ENCODE assay signal across 8 cellular contexts in the genomic region with DNA sequence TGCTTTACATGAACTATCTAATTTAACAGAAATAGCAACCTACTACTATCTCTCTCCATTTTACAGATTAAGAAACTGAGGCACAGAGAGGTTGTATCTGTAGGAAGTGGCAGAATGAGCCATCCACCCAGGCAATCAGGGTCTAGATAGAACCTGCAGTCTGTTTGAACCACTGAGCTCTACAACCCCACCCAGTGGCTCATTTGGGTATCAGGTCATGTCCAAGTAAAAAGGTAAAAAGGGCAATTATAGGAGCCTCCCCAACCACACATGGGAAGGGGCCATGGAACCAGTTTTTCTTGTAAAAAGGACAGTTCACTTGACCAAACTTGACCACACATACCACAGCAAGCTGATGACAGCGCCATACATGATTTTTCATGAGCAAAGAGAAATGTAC.
DNase-seq lines count a peak whose midpoint lies in the region; ATAC-seq, FAIRE-seq and TF ChIP-seq lines count a peak whose summit lies in the region.

No MANE protein-coding gene starts in this region.

- H3K27me3 ChIP-seq in right cardiac atrium (ENCODE audit: control insufficient read depth, insufficient read depth), result no peaks in the 10 kb centered on the region

- CTCF ChIA-PET in activated CD8-positive, alpha-beta memory T cell treated with anti-CD3 and anti-CD28 coated beads, Interleukin-2, amount 10 ng/mL, durations not matched to agents 7 days and 5 days (lab: Charles Lee), result interaction anchor here (1.0 kb wide), 1 partner anchor 13 kb away, joined by 3 read pairs; no protein-coding TSS in a partner anchor

- H3K9me3 Mint-ChIP-seq in activated CD8-positive, alpha-beta memory T cell treated with anti-CD3 and anti-CD28 coated beads, Interleukin-2, amount 10 ng/mL, durations not matched to agents 7 days and 5 days (ENCODE audit: low read depth), result no peaks in the 10 kb centered on the region

- H3K4me3 ChIP-seq in right cardiac atrium (ENCODE audit: low read length), result no peak overlapping the region

- FAIRE-seq in GM19239 (lab: Jason Lieb, UNC), result no peak

- H3K9me3 ChIP-seq in right cardiac atrium (ENCODE audit: control insufficient read depth, low read length), result no peaks in the 10 kb centered on the region

- H3K27ac Mint-ChIP-seq in activated CD8-positive, alpha-beta memory T cell treated with anti-CD3 and anti-CD28 coated beads, Interleukin-2, amount 10 ng/mL, durations not matched to agents 7 days and 5 days, result no peak overlapping the region

- no peak for ATAC-seq in GM21717 (IDR thresholded peaks at IDR 0.05; ENCODE audit: unreplicated experiment)
- ATAC-seq in right cardiac atrium, result no peak
- ATAC-seq in activated CD8-positive, alpha-beta memory T cell treated with anti-CD3 and anti-CD28 coated beads, Interleukin-2, amount 10 ng/mL, durations not matched to agents 7 days and 5 days, result no peak

- no peaks in the 10 kb centered on the region for H3K36me3 Mint-ChIP-seq in activated CD8-positive, alpha-beta memory T cell treated with anti-CD3 and anti-CD28 coated beads, Interleukin-2, amount 10 ng/mL, durations not matched to agents 7 days and 5 days

- WGBS in right cardiac atrium, result 64% methylated on average over 1 of the region's 1 CpG

- H3K4me1 ChIP-seq in right cardiac atrium (ENCODE audit: control insufficient read depth, insufficient read depth, low read length), result no peaks in the 10 kb centered on the region

- H3K4me1 Mint-ChIP-seq in activated CD8-positive, alpha-beta memory T cell treated with anti-CD3 and anti-CD28 coated beads, Interleukin-2, amount 10 ng/mL, durations not matched to agents 7 days and 5 days, result no peaks in the 10 kb centered on the region

- no peak overlapping the region for H3K27ac ChIP-seq in right cardiac atrium (ENCODE audit: low read length)

- H3K4me3 Mint-ChIP-seq in activated CD8-positive, alpha-beta memory T cell treated with anti-CD3 and anti-CD28 coated beads, Interleukin-2, amount 10 ng/mL, durations not matched to agents 7 days and 5 days, result no peak overlapping the region

- intact Hi-C loops in right cardiac atrium (cut with DNase I), result no loop called here

- no peak for TF ChIP-seq POLR2A in erythroblast (IDR thresholded peaks at IDR 0.05; ENCODE audit: low read length)

- peaks cover 4% of the 10 kb centered on the region for H3K27me3 Mint-ChIP-seq in activated CD8-positive, alpha-beta memory T cell treated with anti-CD3 and anti-CD28 coated beads, Interleukin-2, amount 10 ng/mL, durations not matched to agents 7 days and 5 days

- peak; percentile 66 for DNase-seq in COLO668 (lab: John Stamatoyannopoulos, UW; ENCODE audit: unreplicated experiment)
- DNase-seq in GM19239 (ENCODE audit: insufficient read length, low spot score), result peak; percentile 23
- peak; percentile 62 for DNase-seq in NCI-H748 (lab: John Stamatoyannopoulos, UW; ENCODE audit: unreplicated experiment)
- DNase-seq in erythroblast (lab: John Stamatoyannopoulos, UW), result peak; percentile 8 to 40
- no peak for DNase-seq in pons (ENCODE audit: low spot score)
- DNase-seq in right cardiac atrium, result no peak
- no peak for DNase-seq in activated CD8-positive, alpha-beta memory T cell treated with anti-CD3 and anti-CD28 coated beads, Interleukin-2, amount 10 ng/mL, durations not matched to agents 7 days and 5 days

Comparison
In these comparisons a context has a peak if more than half of its experiments do, and no peak if none do; other contexts are left out.
1. DNase-seq: peak in COLO668 (single experiment), GM19239 (single experiment), NCI-H748 (single experiment) and erythroblast (2 of 2); none in pons (single experiment), right cardiac atrium (0 of 3) and activated CD8-positive, alpha-beta memory T cell treated with anti-CD3 and anti-CD28 coated beads, Interleukin-2, amount 10 ng/mL, durations not matched to agents 7 days and 5 days (single experiment).